Comparison of ENCODE assay signal across 10 cellular contexts in the genomic region with DNA sequence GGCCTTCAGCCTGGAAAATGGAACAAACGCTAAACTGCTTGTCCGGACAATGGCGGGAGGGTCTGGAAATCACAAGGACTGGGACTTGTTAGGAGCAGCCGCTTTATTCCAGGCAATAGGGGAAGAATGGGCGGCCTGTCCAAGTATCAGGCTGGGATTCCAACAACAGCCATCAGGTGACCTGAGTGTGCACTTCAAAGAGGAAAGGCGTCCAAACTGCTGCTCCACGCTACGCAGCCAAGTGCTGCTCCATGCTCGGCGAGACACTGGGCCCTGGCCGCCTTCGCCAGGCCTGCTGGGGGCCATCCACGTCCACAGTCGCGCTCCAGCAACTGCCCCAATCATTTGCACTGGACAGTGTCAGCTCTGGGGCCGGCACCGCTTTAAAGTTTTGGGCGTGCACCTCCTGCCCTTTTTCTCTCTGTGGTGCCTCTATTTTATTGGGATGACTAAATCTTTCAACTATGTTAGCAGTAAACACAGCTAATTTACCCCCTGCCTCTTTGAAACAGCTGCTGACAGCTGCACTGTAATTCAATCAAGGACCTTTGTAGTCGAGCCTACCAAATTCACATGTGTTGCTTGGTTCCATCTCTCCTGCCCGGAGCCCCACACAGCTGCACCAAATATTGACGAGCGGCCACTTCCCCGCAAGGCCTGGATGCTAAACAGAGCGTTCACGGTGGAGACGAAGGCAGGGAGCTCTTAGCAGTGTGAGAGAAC.
DNase-seq lines count a peak whose midpoint lies in the region; ATAC-seq and TF ChIP-seq lines count a peak whose summit lies in the region.
"Had no signal": no experiment of that assay in that cellular context is flagged by ENCODE, and none has a peak within 500 bp of the region (broad histone marks: within the 10 kb centered on the region; RNA-seq: fewer than 3 reads in every experiment).

No MANE protein-coding gene starts in this region.

- H2AK5ac ChIP-seq in mesenchymal stem cell (ENCODE audit: low read length, severe bottlenecking) = no peak overlapping the region

- no peak overlapping the region for H3K18ac ChIP-seq in mesenchymal stem cell (ENCODE audit: low read depth in 1 of 2, low read length in 2 of 2)

- H3K4me3 ChIP-seq in HEK293 (ENCODE audit: low read depth, low read length) (no peak overlapping the region), mesenchymal stem cell (ENCODE audit: insufficient read depth in 1 of 2, low read depth in 1 of 2, low read length in 2 of 2) (peak overlapping the region in 1 of 2 experiments; percentile 33)

- no peak overlapping the region for H4K91ac ChIP-seq in mesenchymal stem cell (ENCODE audit: low read length)

- DNase-seq in mesenchymal stem cell (peak; percentile 43), type B pancreatic cell (ENCODE audit: extremely low spot score, unreplicated experiment) (no peak), T-helper 9 cell (no peak), cortex of kidney (lab: John Stamatoyannopoulos, UW) (no peak)
- DNase-seq: COR-L47, NCI-H1694 treated with DMSO at 0.1 percent for 48 hours had no signal

- CTCF ChIA-PET in HEK293 (lab: Yijun Ruan, JAX) = interaction anchor here (0.6 kb wide), 1 partner anchor 1461 kb away, joined by 5 read pairs; no protein-coding TSS in a partner anchor

- H3K4me1 ChIP-seq in HEK293 (ENCODE audit: control insufficient read depth, insufficient read depth, low read length) = peaks cover 3% of the 10 kb centered on the region; the same call in 1 of the 2 replicates
- peaks cover 4% of the 10 kb centered on the region for H3K4me1 ChIP-seq in mesenchymal stem cell (ENCODE audit: control insufficient read depth, insufficient read depth, low read depth, low read length)

- H3K36me3 ChIP-seq in HEK293 (ENCODE audit: control insufficient read depth in 2 of 2, insufficient read depth in 1 of 2, low read length in 2 of 2) (peaks cover 0 to 35% of the 10 kb centered on the region in 2 experiments; a peak in 2 of 3 replicates), mesenchymal stem cell (ENCODE audit: control insufficient read depth in 1 of 2, insufficient read depth in 2 of 2, low read depth in 1 of 2, low read length in 2 of 2) (no peaks in the 10 kb centered on the region)

- POLR2A ChIA-PET in HEK293 (lab: Yijun Ruan, JAX) = no interaction called here

- no peak overlapping the region for H3K23ac ChIP-seq in mesenchymal stem cell (ENCODE audit: low read length in 2 of 2)

- H3K14ac ChIP-seq in mesenchymal stem cell (ENCODE audit: low read length in 2 of 2) = no peak overlapping the region

- no peak overlapping the region for H2BK120ac ChIP-seq in mesenchymal stem cell (ENCODE audit: low read depth, low read length)

- H3K4me1 Mint-ChIP-seq in type B pancreatic cell (ENCODE audit: unreplicated experiment) = peaks cover 13% of the 10 kb centered on the region

- H3K4ac ChIP-seq in mesenchymal stem cell (ENCODE audit: low read depth in 1 of 2, low read length in 2 of 2) = no peak overlapping the region

- H3K27ac ChIP-seq in HEK293 (ENCODE audit: extremely low read depth, low read depth, low read length) = no peak overlapping the region
- H3K27ac ChIP-seq in cingulate gyrus (ENCODE audit: low read depth, low read length) = peak overlapping the region; percentile 29
- no peak overlapping the region for H3K27ac ChIP-seq in mesenchymal stem cell (ENCODE audit: low read length, poor library complexity, severe bottlenecking)
- H3K27ac ChIP-seq: epithelial cell of prostate had no signal

- no peaks in the 10 kb centered on the region for H3K9me3 Mint-ChIP-seq in type B pancreatic cell

- H2BK12ac ChIP-seq in mesenchymal stem cell (ENCODE audit: low read length in 2 of 2) = no peak overlapping the region

- ATAC-seq in GM18873 (IDR thresholded peaks at IDR 0.05; ENCODE audit: low FRiP score, unreplicated experiment) = no peak

- H3K9me3 ChIP-seq in HEK293 (ENCODE audit: control insufficient read depth, insufficient read depth, low read depth, low read length) (no peaks in the 10 kb centered on the region), mesenchymal stem cell (ENCODE audit: control insufficient read depth, low read length) (peaks cover 4% of the 10 kb centered on the region)

- peaks cover 43% of the 10 kb centered on the region for H3K36me3 Mint-ChIP-seq in type B pancreatic cell

- H3K27ac Mint-ChIP-seq in type B pancreatic cell = peak overlapping the region; percentile 72

- WGBS in mesenchymal stem cell = 43% methylated on average over 26 of the region's 26 CpGs

- H3K27me3 ChIP-seq in mesenchymal stem cell (ENCODE audit: control insufficient read depth in 1 of 2, insufficient read depth in 1 of 2, low read length in 2 of 2) = peaks cover 11 to 40% of the 10 kb centered on the region in 2 experiments

- no peak overlapping the region for H3K9ac ChIP-seq in mesenchymal stem cell (ENCODE audit: low read length)

- no peaks in the 10 kb centered on the region for H3K79me1 ChIP-seq in mesenchymal stem cell (replicated peaks; ENCODE audit: low read length, poor library complexity, severe bottlenecking)

- no peaks in the 10 kb centered on the region for H3K27me3 Mint-ChIP-seq in type B pancreatic cell

- no peak overlapping the region for H2BK15ac ChIP-seq in mesenchymal stem cell (ENCODE audit: low read depth, poor library complexity, severe bottlenecking)

- TF ChIP-seq CTCF in HEK293 (tag by site-specific recombination; IDR thresholded peaks at IDR 0.05) (no peak), type B pancreatic cell (conservative IDR thresholded peaks at IDR 0.05) (no peak)

- H2BK5ac ChIP-seq in mesenchymal stem cell (ENCODE audit: low read depth, low read length, poor library complexity, severe bottlenecking) = no peak overlapping the region

- no peak overlapping the region for H2AFZ ChIP-seq in mesenchymal stem cell (ENCODE audit: low read depth, low read length)

- H3K4me2 ChIP-seq in mesenchymal stem cell (ENCODE audit: low read length, poor library complexity, severe bottlenecking) = no peak overlapping the region

- no peak overlapping the region for H4K8ac ChIP-seq in mesenchymal stem cell (ENCODE audit: low read length)

- peak overlapping the region; percentile 46 for H3K4me3 Mint-ChIP-seq in type B pancreatic cell

TF ChIP-seq in HEK293, 187 proteins besides CTCF, POLR2A, EP300 and RAD21 (continues in another document):
- TF ChIP-seq ZBTB8A (tag by site-specific recombination; IDR thresholded peaks at IDR 0.05) = peak; percentile 47; the same call in 1 of the 2 replicates
- no peak for TF ChIP-seq ZNF223 (tag by site-specific recombination; IDR thresholded peaks at IDR 0.05)
- TF ChIP-seq ZNF76 (tag by site-specific recombination; IDR thresholded peaks at IDR 0.05; ENCODE audit: borderline replicate concordance, low read depth) = 0 out of 2 replicates have a peak, but pooled peaks have one; percentile 35
- TF ChIP-seq ZNF266 (tag by site-specific recombination; IDR thresholded peaks at IDR 0.05; ENCODE audit: low read depth) = no peak
- no peak for TF ChIP-seq GLIS2 (tag by site-specific recombination; IDR thresholded peaks at IDR 0.05)
- TF ChIP-seq ZNF324 (tag by site-specific recombination; IDR thresholded peaks at IDR 0.05) = peak; percentile 71; the same call in 1 of the 2 replicates
- TF ChIP-seq WT1 (tag by site-specific recombination; IDR thresholded peaks at IDR 0.05) = peak; percentile 76
- TF ChIP-seq GLI4 (tag by site-specific recombination; IDR thresholded peaks at IDR 0.05) = no peak
- TF ChIP-seq ZNF830 (tag by site-specific recombination; IDR thresholded peaks at IDR 0.05; ENCODE audit: low read depth) = no peak
- TF ChIP-seq ZBTB21 (tag by site-specific recombination; IDR thresholded peaks at IDR 0.05) = 0 out of 2 replicates have a peak, but pooled peaks have one; percentile 27
- TF ChIP-seq, protein P1, sequence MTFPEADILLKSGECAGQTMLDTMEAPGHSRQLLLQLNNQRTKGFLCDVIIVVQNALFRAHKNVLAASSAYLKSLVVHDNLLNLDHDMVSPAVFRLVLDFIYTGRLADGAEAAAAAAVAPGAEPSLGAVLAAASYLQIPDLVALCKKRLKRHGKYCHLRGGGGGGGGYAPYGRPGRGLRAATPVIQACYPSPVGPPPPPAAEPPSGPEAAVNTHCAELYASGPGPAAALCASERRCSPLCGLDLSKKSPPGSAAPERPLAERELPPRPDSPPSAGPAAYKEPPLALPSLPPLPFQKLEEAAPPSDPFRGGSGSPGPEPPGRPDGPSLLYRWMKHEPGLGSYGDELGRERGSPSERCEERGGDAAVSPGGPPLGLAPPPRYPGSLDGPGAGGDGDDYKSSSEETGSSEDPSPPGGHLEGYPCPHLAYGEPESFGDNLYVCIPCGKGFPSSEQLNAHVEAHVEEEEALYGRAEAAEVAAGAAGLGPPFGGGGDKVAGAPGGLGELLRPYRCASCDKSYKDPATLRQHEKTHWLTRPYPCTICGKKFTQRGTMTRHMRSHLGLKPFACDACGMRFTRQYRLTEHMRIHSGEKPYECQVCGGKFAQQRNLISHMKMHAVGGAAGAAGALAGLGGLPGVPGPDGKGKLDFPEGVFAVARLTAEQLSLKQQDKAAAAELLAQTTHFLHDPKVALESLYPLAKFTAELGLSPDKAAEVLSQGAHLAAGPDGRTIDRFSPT (tag by site-specific recombination; IDR thresholded peaks at IDR 0.05) = peak; percentile 89
- no peak for TF ChIP-seq ZNF133 (tag by site-specific recombination; IDR thresholded peaks at IDR 0.05)
- TF ChIP-seq ZNF214 (tag by site-specific recombination; IDR thresholded peaks at IDR 0.05; ENCODE audit: borderline replicate concordance) = no peak
- TF ChIP-seq ZNF585B (tag by site-specific recombination; IDR thresholded peaks at IDR 0.05) = no peak
- no peak for TF ChIP-seq ZNF677 (tag by site-specific recombination; IDR thresholded peaks at IDR 0.05)
- TF ChIP-seq, protein P2, sequence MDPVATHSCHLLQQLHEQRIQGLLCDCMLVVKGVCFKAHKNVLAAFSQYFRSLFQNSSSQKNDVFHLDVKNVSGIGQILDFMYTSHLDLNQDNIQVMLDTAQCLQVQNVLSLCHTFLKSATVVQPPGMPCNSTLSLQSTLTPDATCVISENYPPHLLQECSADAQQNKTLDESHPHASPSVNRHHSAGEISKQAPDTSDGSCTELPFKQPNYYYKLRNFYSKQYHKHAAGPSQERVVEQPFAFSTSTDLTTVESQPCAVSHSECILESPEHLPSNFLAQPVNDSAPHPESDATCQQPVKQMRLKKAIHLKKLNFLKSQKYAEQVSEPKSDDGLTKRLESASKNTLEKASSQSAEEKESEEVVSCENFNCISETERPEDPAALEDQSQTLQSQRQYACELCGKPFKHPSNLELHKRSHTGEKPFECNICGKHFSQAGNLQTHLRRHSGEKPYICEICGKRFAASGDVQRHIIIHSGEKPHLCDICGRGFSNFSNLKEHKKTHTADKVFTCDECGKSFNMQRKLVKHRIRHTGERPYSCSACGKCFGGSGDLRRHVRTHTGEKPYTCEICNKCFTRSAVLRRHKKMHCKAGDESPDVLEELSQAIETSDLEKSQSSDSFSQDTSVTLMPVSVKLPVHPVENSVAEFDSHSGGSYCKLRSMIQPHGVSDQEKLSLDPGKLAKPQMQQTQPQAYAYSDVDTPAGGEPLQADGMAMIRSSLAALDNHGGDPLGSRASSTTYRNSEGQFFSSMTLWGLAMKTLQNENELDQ (tag by site-specific recombination; IDR thresholded peaks at IDR 0.05; ENCODE audit: low read depth) = no peak
- no peak for TF ChIP-seq ZNF48 (tag by site-specific recombination; IDR thresholded peaks at IDR 0.05)
